ENCODE assay signal across 9 cellular contexts in genomic region chr11:123653405-123653996, GRCh38. TPM values are rescaled to one million over a fixed set of nuclear protein-coding genes. Genes with fewer than 3 reads are reported as not detected.
DNase-seq lines count a peak whose midpoint lies in the region; ATAC-seq and TF ChIP-seq lines count a peak whose summit lies in the region.
"Had no signal": no experiment of that assay in that cellular context is flagged by ENCODE, and none has a peak within 500 bp of the region (broad histone marks: within the 10 kb centered on the region; RNA-seq: fewer than 3 reads in every experiment).

No MANE protein-coding gene starts in this region.

- CTCF ChIA-PET in GM10248 (lab: Yijun Ruan, JAX): interaction anchor here (1.3 to 3.6 kb wide), 8 partner anchors 10 to 57 kb away, joined by 3 to 13 read pairs (median 4); no protein-coding TSS in a partner anchor

- ATAC-seq in omental fat pad (ENCODE audit: low FRiP score) (peak; percentile 7), HG03571 (IDR thresholded peaks at IDR 0.05; ENCODE audit: unreplicated experiment) (no peak), GM18858 (IDR thresholded peaks at IDR 0.05; ENCODE audit: unreplicated experiment) (no peak)

- DNase-seq in DMS79 treated with DMSO at 0.1 percent for 48 hours (lab: John Stamatoyannopoulos, UW) (peak; percentile 76), NCI-H1930 (lab: John Stamatoyannopoulos, UW) (peak; percentile 12 to 24), omental fat pad (ENCODE audit: low spot score) (no peak), GM10248 (ENCODE audit: extremely low spot score) (no peak), posterior cingulate gyrus (no peak)

- H3K27me3 ChIP-seq in endocrine pancreas (ENCODE audit: control insufficient read depth, insufficient read depth, low read length): no peaks in the 10 kb centered on the region

- intact Hi-C loops in posterior cingulate gyrus (cut with DNase I): no loop called here

- H3K4me1 ChIP-seq in endocrine pancreas (ENCODE audit: control insufficient read depth, insufficient read depth, low read length): no peaks in the 10 kb centered on the region

- peak overlapping the region; percentile 75 for H3K4me3 ChIP-seq in endocrine pancreas (ENCODE audit: control insufficient read depth, insufficient read depth, low read length)

- TF ChIP-seq CTCF in omental fat pad (IDR thresholded peaks at IDR 0.05) (no peak), GM10248 (IDR thresholded peaks at IDR 0.05; ENCODE audit: control extremely low read depth, extremely low read depth, low read depth, missing control alignments) (no peak)

- H3K36me3 ChIP-seq in endocrine pancreas (ENCODE audit: control insufficient read depth, insufficient read depth, low read length): no peaks in the 10 kb centered on the region
- H3K36me3 ChIP-seq: neutrophil had no signal

- H3K9me3 ChIP-seq in endocrine pancreas (ENCODE audit: control insufficient read depth, low read length): no peaks in the 10 kb centered on the region
- H3K9me3 ChIP-seq: neutrophil had no signal

- H3K9ac ChIP-seq in endocrine pancreas (ENCODE audit: control insufficient read depth, insufficient read depth, low read length): peak overlapping the region; percentile 56

- POLR2A ChIA-PET in GM10248 (lab: Yijun Ruan, JAX): interaction anchor here (0.5 kb wide), 1 partner anchor 35 kb away, joined by 4 read pairs; no protein-coding TSS in a partner anchor

RNA-seq across cellular contexts. Expression of gene SCN3B, which starts 0.9 kb away (rescaled TPM):
- 1 to 10 TPM; 1.5 to 2.6 (median 1.8) TPM for total RNA-seq in omental fat pad

Comparison
In these comparisons a context has a peak if more than half of its experiments do, and no peak if none do; other contexts are left out.
1. DNase-seq: peak in DMS79 treated with DMSO at 0.1 percent for 48 hours (single experiment) and NCI-H1930 (2 of 2); none in omental fat pad (single experiment), GM10248 (single experiment) and posterior cingulate gyrus (0 of 10).